15 cellular contexts compared by ENCODE assay signal in the genomic region with DNA sequence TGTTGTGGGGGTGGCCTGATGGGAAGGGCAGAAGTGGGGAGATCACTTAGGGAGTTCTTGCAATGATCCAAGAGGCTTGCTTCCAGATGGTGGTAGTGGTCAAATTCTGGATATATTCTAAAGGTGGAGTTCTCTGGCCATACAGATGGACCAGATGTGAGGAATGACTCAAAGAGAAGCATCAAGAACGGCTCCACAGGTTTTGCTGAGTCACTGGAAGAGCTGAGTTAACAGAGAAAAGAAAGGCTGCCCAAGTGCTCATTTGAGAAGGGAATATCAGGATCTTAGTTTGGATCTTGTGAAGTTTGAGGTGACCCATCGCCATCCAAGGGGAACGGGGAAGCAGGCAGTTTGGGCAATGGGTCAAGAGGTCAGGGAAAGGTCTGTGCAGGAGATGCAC.
DNase-seq lines count a peak whose midpoint lies in the region; ATAC-seq and TF ChIP-seq lines count a peak whose summit lies in the region.
"Had no signal": no experiment of that assay in that cellular context is flagged by ENCODE, and none has a peak within 500 bp of the region (broad histone marks: within the 10 kb centered on the region; RNA-seq: fewer than 3 reads in every experiment).

No MANE protein-coding gene starts in this region.

- H3K4me3 ChIP-seq in GM23248 = no peak overlapping the region
- H3K4me3 ChIP-seq in IMR-90 (ENCODE audit: insufficient read depth, low read depth, low read length) = no peak overlapping the region
- H3K4me3 ChIP-seq: BLaER1, GM12878, SJSA1 had no signal

- no peak overlapping the region for H3K18ac ChIP-seq in IMR-90 (ENCODE audit: low read depth, low read length)

- no peak for TF ChIP-seq CTCF in IMR-90 (conservative IDR thresholded peaks at IDR 0.05; ENCODE audit: low read depth, low read length)

- in situ Hi-C loops in GM23248 (cut with MboI) = no loop called here
- in situ Hi-C loops in IMR-90 (cut with MboI; ENCODE audit: low sequenced_read_pairs) = no loop called here

- no peak overlapping the region for H3K27ac Mint-ChIP-seq in T-helper 2 cell treated with Interferon-gamma antibody and Interleukin-4, amounts not matched to agents 5 μg/mL and 100 μg/mL, for 36 hours
- H3K27ac Mint-ChIP-seq: CD8-positive, alpha-beta memory T cell had no signal

- CTCF ChIA-PET in IMR-90 (lab: Yijun Ruan, JAX) = no interaction called here

- H2BK20ac ChIP-seq in IMR-90 (ENCODE audit: low read depth, low read length) = no peak overlapping the region

- H2AK9ac ChIP-seq in IMR-90 (replicated peaks; ENCODE audit: low read depth, low read length, poor library complexity) = no peak overlapping the region

- H3F3A ChIP-seq in GM23248 (ENCODE audit: insufficient read depth) = no peaks in the 10 kb centered on the region

- 43 to 56% methylated on average over 3 of the region's 3 CpGs for WGBS in GM23248 (ENCODE audit: low coverage in 1 of 2, low lambda C conversion rate in 2 of 2, missing lambda C conversion rate in 2 of 2), 2 experiments
- 55% methylated on average over 2 of the region's 3 CpGs; no CpG with 5 or more reads in 1 of the 2 experiments for WGBS in IMR-90 (ENCODE audit: extremely low coverage in 2 of 2, insufficient read length in 1 of 2), 2 experiments

- H2BK120ac ChIP-seq in IMR-90 (ENCODE audit: low read depth, low read length) = no peak overlapping the region

- H3K9me3 Mint-ChIP-seq in T-helper 2 cell treated with Interferon-gamma antibody and Interleukin-4, amounts not matched to agents 5 μg/mL and 100 μg/mL, for 36 hours = no peaks in the 10 kb centered on the region
- H3K9me3 Mint-ChIP-seq: CD8-positive, alpha-beta memory T cell had no signal

- no peak overlapping the region for H3K4ac ChIP-seq in IMR-90 (ENCODE audit: low read depth, low read length)

- peaks cover 5% of the 10 kb centered on the region for H3K27me3 Mint-ChIP-seq in T-helper 2 cell treated with Interferon-gamma antibody and Interleukin-4, amounts not matched to agents 5 μg/mL and 100 μg/mL, for 36 hours (ENCODE audit: low read depth)

- H3K9ac ChIP-seq in GM23248 = no peak overlapping the region
- H3K9ac ChIP-seq in IMR-90 (ENCODE audit: low read depth, low read length) = no peak overlapping the region
- H3K9ac ChIP-seq: BLaER1 had no signal

- no peaks in the 10 kb centered on the region for H3K36me3 Mint-ChIP-seq in T-helper 2 cell treated with Interferon-gamma antibody and Interleukin-4, amounts not matched to agents 5 μg/mL and 100 μg/mL, for 36 hours (ENCODE audit: low read depth)
- H3K36me3 Mint-ChIP-seq: CD8-positive, alpha-beta memory T cell had no signal

- H4K5ac ChIP-seq in IMR-90 (ENCODE audit: low read depth, low read length) = no peak overlapping the region

- H4K8ac ChIP-seq in IMR-90 (ENCODE audit: low read depth in 2 of 2, low read length in 2 of 2) = no peak overlapping the region

- H3K14ac ChIP-seq in IMR-90 (replicated peaks; ENCODE audit: low read depth, low read length) = no peak overlapping the region

- TF ChIP-seq RAD21 in IMR-90 (IDR thresholded peaks at IDR 0.05; ENCODE audit: low read length) = no peak

- no peaks in the 10 kb centered on the region for H3K9me2 ChIP-seq in GM23248 (ENCODE audit: insufficient read depth)

- no peaks in the 10 kb centered on the region for H3K4me1 ChIP-seq in GM23248 (ENCODE audit: insufficient read depth)
- H3K4me1 ChIP-seq in IMR-90 (ENCODE audit: control insufficient read depth, insufficient read depth, low read length) = no peaks in the 10 kb centered on the region
- H3K4me1 ChIP-seq: BLaER1, SJSA1 had no signal

- no peaks in the 10 kb centered on the region for H3K79me2 ChIP-seq in GM23248 (ENCODE audit: insufficient read depth)

- no peak overlapping the region for H2AK5ac ChIP-seq in IMR-90 (ENCODE audit: low read depth, low read length)

- intact Hi-C loops in IMR-90 (cut with micrococcal nuclease) = no loop called here

- H2BK15ac ChIP-seq in IMR-90 (ENCODE audit: low read depth, low read length) = no peak overlapping the region

- no peak overlapping the region for H2AFZ ChIP-seq in GM23248
- H2AFZ ChIP-seq in IMR-90 (replicated peaks; ENCODE audit: low read length, poor library complexity) = no peak overlapping the region

- H3K79me1 ChIP-seq in IMR-90 (ENCODE audit: low read depth in 1 of 2, low read length in 2 of 2) = no peaks in the 10 kb centered on the region

- H3K27me3 ChIP-seq in GM23248 (replicated peaks; ENCODE audit: insufficient read depth) = peaks cover 6% of the 10 kb centered on the region; the same call in 1 of the 2 replicates
- H3K27me3 ChIP-seq in IMR-90 (ENCODE audit: control insufficient read depth, insufficient read depth, low read length) = peaks cover 2% of the 10 kb centered on the region; the same call in 1 of the 2 replicates
- H3K27me3 ChIP-seq: BLaER1, SJSA1 had no signal

- H3K56ac ChIP-seq in IMR-90 (ENCODE audit: extremely low read depth, insufficient read depth, low read length) = no peak overlapping the region

- H3K4me3 Mint-ChIP-seq in T-helper 2 cell treated with Interferon-gamma antibody and Interleukin-4, amounts not matched to agents 5 μg/mL and 100 μg/mL, for 36 hours = no peak overlapping the region
- H3K4me3 Mint-ChIP-seq: CD8-positive, alpha-beta memory T cell had no signal

- H3K4me2 ChIP-seq in GM23248 (ENCODE audit: unreplicated experiment) (no peak overlapping the region), IMR-90 (ENCODE audit: low read depth, low read length) (no peak overlapping the region)
- H3K4me2 ChIP-seq: BLaER1 had no signal

- H3K9me1 ChIP-seq in IMR-90 (ENCODE audit: insufficient read depth, low read length) = no peaks in the 10 kb centered on the region

- H2BK5ac ChIP-seq in IMR-90 (ENCODE audit: low read depth, low read length, poor library complexity, severe bottlenecking) = no peak overlapping the region

- H3K9me3 ChIP-seq in GM23248 (ENCODE audit: low read depth) = no peaks in the 10 kb centered on the region
- no peaks in the 10 kb centered on the region for H3K9me3 ChIP-seq in IMR-90 (ENCODE audit: control insufficient read depth, insufficient read depth, low read length)
- H3K9me3 ChIP-seq: BLaER1, SJSA1 had no signal

- no TSS peak for BruUV-seq in IMR-90 (replicated peaks; lab: Mats Ljungman, UMichigan)

- dilution Hi-C loops in IMR-90 (cut with HindIII; ENCODE audit: low sequenced_read_pairs, unreplicated experiment) = no loop called here

- ATAC-seq in IMR-90 (ENCODE audit: low read depth) = no peak
- ATAC-seq: GM12878 had no signal

- DNase-seq in GM23248 (peak; percentile 45), IMR-90 (peak; percentile 12), amniotic epithelial cell (ENCODE audit: low read depth) (peak; percentile 35), kidney tubule cell (ENCODE audit: low spot score) (peak; percentile 11), ureter (ENCODE audit: low spot score) (no peak), T-helper 1 cell (no peak)
- DNase-seq in T-helper 2 cell treated with Interferon-gamma antibody and Interleukin-4, amounts not matched to agents 5 μg/mL and 100 μg/mL, for 36 hours (ENCODE audit: low spot score) = no peak
- DNase-seq: CD8-positive, alpha-beta memory T cell; NCI-H1436; NCI-H2029 treated with DMSO at 0.1 percent for 48 hours; NCI-H510A treated with DMSO at 0.1 percent for 48 hours had no signal

- TF ChIP-seq POLR2A in IMR-90 (IDR thresholded peaks at IDR 0.05; ENCODE audit: low read depth, low read length) = no peak

- H3K4me1 Mint-ChIP-seq in T-helper 2 cell treated with Interferon-gamma antibody and Interleukin-4, amounts not matched to agents 5 μg/mL and 100 μg/mL, for 36 hours (ENCODE audit: low read depth) = no peaks in the 10 kb centered on the region
- H3K4me1 Mint-ChIP-seq: CD8-positive, alpha-beta memory T cell had no signal

- POLR2A ChIA-PET in IMR-90 (lab: Charles Lee; ENCODE audit: unreplicated experiment) = no interaction called here

- no peak overlapping the region for H4K91ac ChIP-seq in IMR-90 (ENCODE audit: insufficient read depth, low read depth, low read length)

- H3K27ac ChIP-seq in GM23248 = no peak overlapping the region
- H3K27ac ChIP-seq in IMR-90 (ENCODE audit: insufficient read depth, low read length) = no peak overlapping the region
- H3K27ac ChIP-seq: BLaER1, RWPE1, SJSA1 had no signal

- H3K23ac ChIP-seq in IMR-90 (ENCODE audit: low read depth, low read length) = no peak overlapping the region

- H4K20me1 ChIP-seq in GM23248 (ENCODE audit: insufficient read depth) = no peaks in the 10 kb centered on the region
- H4K20me1 ChIP-seq in IMR-90 (ENCODE audit: insufficient read depth, low read length) = no peaks in the 10 kb centered on the region
- H4K20me1 ChIP-seq: BLaER1 had no signal

- H3K36me3 ChIP-seq in GM23248 (ENCODE audit: low read depth) (no peaks in the 10 kb centered on the region), IMR-90 (ENCODE audit: control insufficient read depth, insufficient read depth, low read length) (no peaks in the 10 kb centered on the region)
- H3K36me3 ChIP-seq: BLaER1, SJSA1 had no signal

TF ChIP-seq in IMR-90, 13 proteins besides CTCF, POLR2A, EP300 and RAD21:
- TF ChIP-seq RFX5 (IDR thresholded peaks at IDR 0.05; ENCODE audit: low read depth, low read length) = no peak
- peak; percentile 86 for TF ChIP-seq NFE2L2 (IDR thresholded peaks at IDR 0.05; ENCODE audit: low read depth, low read length)

Comparison
In these comparisons a context has a peak if more than half of its experiments do, and no peak if none do; other contexts are left out.
1. DNase-seq: peak in GM23248 (single experiment), IMR-90 (single experiment), amniotic epithelial cell (single experiment) and kidney tubule cell (single experiment); none in ureter (single experiment), T-helper 2 cell treated with Interferon-gamma antibody and Interleukin-4, amounts not matched to agents 5 μg/mL and 100 μg/mL, for 36 hours (single experiment) and T-helper 1 cell (0 of 5).